Comparison of ENCODE assay signal across 8 cellular contexts in the genomic region with DNA sequence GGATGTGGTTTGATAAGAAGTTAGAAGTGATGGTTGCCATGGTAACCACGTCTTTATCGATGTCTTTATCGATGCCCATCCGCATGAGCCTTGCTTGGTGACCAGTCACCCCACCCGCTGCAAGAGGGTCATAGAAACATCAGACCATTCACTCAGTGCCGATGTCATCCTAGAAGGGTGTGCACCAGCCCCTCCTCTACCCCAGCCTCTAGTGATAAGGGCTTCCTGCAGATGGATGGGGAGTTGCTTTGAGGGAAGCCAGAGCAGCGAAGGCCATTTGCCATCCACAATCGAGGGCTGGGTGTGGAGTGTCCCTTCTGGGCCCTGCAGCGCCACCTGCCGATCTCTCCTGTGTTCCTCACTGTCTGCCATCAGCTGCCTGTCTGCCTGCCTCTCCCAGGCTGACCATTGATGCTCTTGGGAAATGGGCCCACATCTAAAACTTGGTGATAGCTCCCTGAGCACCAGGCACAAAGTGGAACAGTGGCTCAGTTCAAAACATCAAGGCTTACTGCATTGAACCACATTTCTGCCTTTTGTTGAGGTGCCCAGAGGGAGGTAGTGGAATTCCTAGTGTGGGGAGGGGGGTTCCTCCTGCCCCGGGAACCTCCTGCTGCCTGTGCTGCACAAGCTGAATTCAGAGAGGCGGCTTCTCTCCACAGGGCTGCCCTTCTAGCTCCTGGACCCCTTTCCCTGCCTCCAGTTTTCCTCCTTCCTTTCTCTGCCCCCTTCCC. TPM values are rescaled to one million over a fixed set of nuclear protein-coding genes. Genes with fewer than 3 reads are reported as not detected.
DNase-seq lines count a peak whose midpoint lies in the region; ATAC-seq and TF ChIP-seq lines count a peak whose summit lies in the region.

No MANE protein-coding gene starts in this region.

- no peak overlapping the region for H3K27ac Mint-ChIP-seq in activated naive CD4-positive, alpha-beta T cell treated with anti-CD3 and anti-CD28 coated beads for 36 hours

- no peaks in the 10 kb centered on the region for H3K79me2 ChIP-seq in SU-DHL-6 (ENCODE audit: insufficient read depth, low read length)

- H3K9me3 Mint-ChIP-seq in activated naive CD4-positive, alpha-beta T cell treated with anti-CD3 and anti-CD28 coated beads for 36 hours: no peaks in the 10 kb centered on the region

- H3K4me2 ChIP-seq in SU-DHL-6 (ENCODE audit: low read depth, low read length, poor library complexity, severe bottlenecking): no peak overlapping the region

- no peaks in the 10 kb centered on the region for H3F3A ChIP-seq in SU-DHL-6 (ENCODE audit: insufficient read depth)

- ATAC-seq in esophagus mucosa (peak; percentile 72), HG03159 (IDR thresholded peaks at IDR 0.05; ENCODE audit: unreplicated experiment) (no peak), GM18909 (IDR thresholded peaks at IDR 0.05; ENCODE audit: poor library complexity, unreplicated experiment) (no peak)

- intact Hi-C loops in activated naive CD4-positive, alpha-beta T cell treated with anti-CD3 and anti-CD28 coated beads for 36 hours (cut with micrococcal nuclease): no loop called here
- intact Hi-C loops in posterior cingulate gyrus (cut with DNase I): no loop called here

- no peak overlapping the region for H3K27ac ChIP-seq in SU-DHL-6 (ENCODE audit: low read depth, low read length)

- peak; percentile 49; the same call in 1 of the 2 replicates for TF ChIP-seq RAD21 in Ishikawa (IDR thresholded peaks at IDR 0.05; ENCODE audit: low read depth)

- no peak overlapping the region for H3K4me3 ChIP-seq in SU-DHL-6 (ENCODE audit: insufficient read depth, low read length, poor library complexity, severe bottlenecking)

- H3K36me3 Mint-ChIP-seq in activated naive CD4-positive, alpha-beta T cell treated with anti-CD3 and anti-CD28 coated beads for 36 hours (ENCODE audit: low read depth): no peaks in the 10 kb centered on the region

- peak; percentile 69 for DNase-seq in activated naive CD4-positive, alpha-beta T cell treated with anti-CD3 and anti-CD28 coated beads for 36 hours
- DNase-seq in activated naive CD4-positive, alpha-beta T cell treated with anti-CD3 and anti-CD28 coated beads, Interleukin-2, amount 50 U/mL, for 16 hours: no peak
- DNase-seq in posterior cingulate gyrus: peak in 8 of 10 donors; percentile 21 to 91 (median 45)

- H3K9me3 ChIP-seq in SU-DHL-6 (ENCODE audit: insufficient read depth, low read length): no peaks in the 10 kb centered on the region

- no peak overlapping the region for H3K9ac ChIP-seq in SU-DHL-6 (ENCODE audit: low read length)

- peak; percentile 46 for TF ChIP-seq CTCF in SU-DHL-6 (IDR thresholded peaks at IDR 0.05; ENCODE audit: insufficient read depth, low read length, poor library complexity, severe bottlenecking)

- no peaks in the 10 kb centered on the region for H3K9me2 ChIP-seq in SU-DHL-6 (replicated peaks; ENCODE audit: insufficient read depth, low read length)

- peaks cover 9% of the 10 kb centered on the region for H3K4me1 Mint-ChIP-seq in activated naive CD4-positive, alpha-beta T cell treated with anti-CD3 and anti-CD28 coated beads for 36 hours (ENCODE audit: low read depth)

- H3K27me3 ChIP-seq in SU-DHL-6 (ENCODE audit: low read length): no peaks in the 10 kb centered on the region

- H4K20me1 ChIP-seq in SU-DHL-6 (ENCODE audit: low read depth, low read length): no peaks in the 10 kb centered on the region

- CTCF ChIA-PET in activated naive CD4-positive, alpha-beta T cell treated with anti-CD3 and anti-CD28 coated beads for 36 hours (lab: Charles Lee): interaction anchor here (0.7 kb wide), 1 partner anchor 22 kb away, joined by 3 read pairs; no protein-coding TSS in a partner anchor

- no peak for TF ChIP-seq EP300 in Ishikawa (IDR thresholded peaks at IDR 0.05; ENCODE audit: borderline replicate concordance)

- H3K4me3 Mint-ChIP-seq in activated naive CD4-positive, alpha-beta T cell treated with anti-CD3 and anti-CD28 coated beads for 36 hours: no peak overlapping the region

- H3K27me3 Mint-ChIP-seq in activated naive CD4-positive, alpha-beta T cell treated with anti-CD3 and anti-CD28 coated beads for 36 hours (ENCODE audit: low read depth): peaks cover 10% of the 10 kb centered on the region

- H2AFZ ChIP-seq in SU-DHL-6 (ENCODE audit: low read depth, low read length, severe bottlenecking): no peak overlapping the region

- no peaks in the 10 kb centered on the region for H3K36me3 ChIP-seq in SU-DHL-6 (ENCODE audit: low read length)

TF ChIP-seq in Ishikawa, 13 proteins besides CTCF, POLR2A, EP300 and RAD21:
- no peak for TF ChIP-seq EGR1 (IDR thresholded peaks at IDR 0.05)
- TF ChIP-seq CREB1 (IDR thresholded peaks at IDR 0.05; ENCODE audit: low read depth): no peak
- TF ChIP-seq NFIC (IDR thresholded peaks at IDR 0.05): no peak
- no peak for TF ChIP-seq CEBPB (IDR thresholded peaks at IDR 0.05)
- no peak for TF ChIP-seq TAF1 (IDR thresholded peaks at IDR 0.05; ENCODE audit: low read depth)
- no peak for TF ChIP-seq FOXM1 (IDR thresholded peaks at IDR 0.05; ENCODE audit: borderline replicate concordance, low read depth)
- TF ChIP-seq TEAD4 (IDR thresholded peaks at IDR 0.05): no peak
- TF ChIP-seq YY1 (IDR thresholded peaks at IDR 0.05; ENCODE audit: low read depth): no peak
- no peak for TF ChIP-seq ZBTB7A (IDR thresholded peaks at IDR 0.05; ENCODE audit: low read depth)
- TF ChIP-seq, protein P1, sequence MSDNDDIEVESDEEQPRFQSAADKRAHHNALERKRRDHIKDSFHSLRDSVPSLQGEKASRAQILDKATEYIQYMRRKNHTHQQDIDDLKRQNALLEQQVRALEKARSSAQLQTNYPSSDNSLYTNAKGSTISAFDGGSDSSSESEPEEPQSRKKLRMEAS (IDR thresholded peaks at IDR 0.05): no peak
- TF ChIP-seq TCF12 (IDR thresholded peaks at IDR 0.05; ENCODE audit: low read depth): no peak
- TF ChIP-seq, protein P2, sequence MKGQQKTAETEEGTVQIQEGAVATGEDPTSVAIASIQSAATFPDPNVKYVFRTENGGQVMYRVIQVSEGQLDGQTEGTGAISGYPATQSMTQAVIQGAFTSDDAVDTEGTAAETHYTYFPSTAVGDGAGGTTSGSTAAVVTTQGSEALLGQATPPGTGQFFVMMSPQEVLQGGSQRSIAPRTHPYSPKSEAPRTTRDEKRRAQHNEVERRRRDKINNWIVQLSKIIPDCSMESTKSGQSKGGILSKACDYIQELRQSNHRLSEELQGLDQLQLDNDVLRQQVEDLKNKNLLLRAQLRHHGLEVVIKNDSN (IDR thresholded peaks at IDR 0.05): no peak
- TF ChIP-seq, protein P3, sequence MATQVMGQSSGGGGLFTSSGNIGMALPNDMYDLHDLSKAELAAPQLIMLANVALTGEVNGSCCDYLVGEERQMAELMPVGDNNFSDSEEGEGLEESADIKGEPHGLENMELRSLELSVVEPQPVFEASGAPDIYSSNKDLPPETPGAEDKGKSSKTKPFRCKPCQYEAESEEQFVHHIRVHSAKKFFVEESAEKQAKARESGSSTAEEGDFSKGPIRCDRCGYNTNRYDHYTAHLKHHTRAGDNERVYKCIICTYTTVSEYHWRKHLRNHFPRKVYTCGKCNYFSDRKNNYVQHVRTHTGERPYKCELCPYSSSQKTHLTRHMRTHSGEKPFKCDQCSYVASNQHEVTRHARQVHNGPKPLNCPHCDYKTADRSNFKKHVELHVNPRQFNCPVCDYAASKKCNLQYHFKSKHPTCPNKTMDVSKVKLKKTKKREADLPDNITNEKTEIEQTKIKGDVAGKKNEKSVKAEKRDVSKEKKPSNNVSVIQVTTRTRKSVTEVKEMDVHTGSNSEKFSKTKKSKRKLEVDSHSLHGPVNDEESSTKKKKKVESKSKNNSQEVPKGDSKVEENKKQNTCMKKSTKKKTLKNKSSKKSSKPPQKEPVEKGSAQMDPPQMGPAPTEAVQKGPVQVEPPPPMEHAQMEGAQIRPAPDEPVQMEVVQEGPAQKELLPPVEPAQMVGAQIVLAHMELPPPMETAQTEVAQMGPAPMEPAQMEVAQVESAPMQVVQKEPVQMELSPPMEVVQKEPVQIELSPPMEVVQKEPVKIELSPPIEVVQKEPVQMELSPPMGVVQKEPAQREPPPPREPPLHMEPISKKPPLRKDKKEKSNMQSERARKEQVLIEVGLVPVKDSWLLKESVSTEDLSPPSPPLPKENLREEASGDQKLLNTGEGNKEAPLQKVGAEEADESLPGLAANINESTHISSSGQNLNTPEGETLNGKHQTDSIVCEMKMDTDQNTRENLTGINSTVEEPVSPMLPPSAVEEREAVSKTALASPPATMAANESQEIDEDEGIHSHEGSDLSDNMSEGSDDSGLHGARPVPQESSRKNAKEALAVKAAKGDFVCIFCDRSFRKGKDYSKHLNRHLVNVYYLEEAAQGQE (IDR thresholded peaks at IDR 0.05; ENCODE audit: low read depth): no peak

RNA-seq across cellular contexts. Expression of a gene that starts 8.9 kb away (rescaled TPM):
- total RNA-seq in activated naive CD4-positive, alpha-beta T cell treated with anti-CD3 and anti-CD28 coated beads for 36 hours: not detected
- 3.2 TPM for total RNA-seq in esophagus mucosa
